ENCODE assay signal across 14 cellular contexts in genomic region chr9:126051446-126052130, GRCh38.
DNase-seq lines count a peak whose midpoint lies in the region; ATAC-seq and TF ChIP-seq lines count a peak whose summit lies in the region.
"Had no signal": no experiment of that assay in that cellular context is flagged by ENCODE, and none has a peak within 500 bp of the region (broad histone marks: within the 10 kb centered on the region; RNA-seq: fewer than 3 reads in every experiment).

No MANE protein-coding gene starts in this region.

- no peak overlapping the region for H3K27ac Mint-ChIP-seq in chondrocyte (ENCODE audit: unreplicated experiment)
- H3K27ac Mint-ChIP-seq: CD4-positive, alpha-beta T cell had no signal

- no peaks in the 10 kb centered on the region for H3K9me3 Mint-ChIP-seq in chondrocyte (ENCODE audit: low read depth)
- H3K9me3 Mint-ChIP-seq: CD4-positive, alpha-beta T cell had no signal

- no peak overlapping the region for H3K4me3 ChIP-seq in left ventricle myocardium inferior
- H3K4me3 ChIP-seq: BLaER1 treated with 17β-estradiol and CSF1 and Interleukin-3, amounts not matched to agents 10 nM and 100 nM; HAP-1 had no signal

- H3K36me3 Mint-ChIP-seq in chondrocyte (ENCODE audit: low read depth): no peaks in the 10 kb centered on the region

- no peak overlapping the region for H3K4me3 Mint-ChIP-seq in chondrocyte (ENCODE audit: unreplicated experiment)
- H3K4me3 Mint-ChIP-seq: CD4-positive, alpha-beta T cell had no signal

- ATAC-seq in left cardiac atrium: no peak
- ATAC-seq: HepG2 had no signal

- no peaks in the 10 kb centered on the region for H3K4me1 ChIP-seq in left ventricle myocardium inferior
- H3K4me1 ChIP-seq: BLaER1 treated with 17β-estradiol and CSF1 and Interleukin-3, amounts not matched to agents 10 nM and 100 nM had no signal

- H3K9me3 ChIP-seq in left ventricle myocardium inferior (replicated peaks): no peaks in the 10 kb centered on the region
- H3K9me3 ChIP-seq: HAP-1 had no signal

- intact Hi-C loops in left cardiac atrium (cut with DNase I): no loop called here
- intact Hi-C loops in left ventricle myocardium inferior (cut with micrococcal nuclease): no loop called here
- intact Hi-C loops in posterior vena cava (cut with DNase I): loop anchor here in 1 of 2 donors (5.0 to 10.0 kb wide), 2 partner anchors 703 to 931 kb away; no protein-coding TSS in a partner anchor

- TF ChIP-seq CTCF in left ventricle myocardium inferior (IDR thresholded peaks at IDR 0.05; ENCODE audit: borderline replicate concordance) (no peak), chondrocyte (IDR thresholded peaks at IDR 0.05) (no peak)

- peaks cover 76% of the 10 kb centered on the region for H3K27me3 ChIP-seq in left ventricle myocardium inferior (ENCODE audit: low read depth)
- H3K27me3 ChIP-seq: BLaER1 treated with 17β-estradiol and CSF1 and Interleukin-3, amounts not matched to agents 10 nM and 100 nM had no signal

- H3K27ac ChIP-seq in left ventricle myocardium inferior (replicated peaks): no peak overlapping the region
- H3K27ac ChIP-seq: BLaER1 treated with 17β-estradiol and CSF1 and Interleukin-3, amounts not matched to agents 10 nM and 100 nM had no signal

- H3K36me3 ChIP-seq in left ventricle myocardium inferior: no peaks in the 10 kb centered on the region
- H3K36me3 ChIP-seq: BLaER1 treated with 17β-estradiol and CSF1 and Interleukin-3, amounts not matched to agents 10 nM and 100 nM; HAP-1 had no signal

- H3K4me1 Mint-ChIP-seq in chondrocyte (ENCODE audit: low read depth): no peaks in the 10 kb centered on the region

- DNase-seq in left cardiac atrium: peak; percentile 8
- no peak for DNase-seq in left ventricle myocardium inferior
- peak; percentile 51 for DNase-seq in chondrocyte (ENCODE audit: low spot score)
- peak; percentile 70 for DNase-seq in posterior vena cava (ENCODE audit: low spot score)
- no peak for DNase-seq in NCI-H1694 (lab: John Stamatoyannopoulos, UW)
- no peak for DNase-seq in NCI-H510A treated with DMSO at 0.1 percent for 48 hours (lab: John Stamatoyannopoulos, UW)
- no peak for DNase-seq in activated gamma-delta T cell treated with Interleukin-2 at 50 U/mL for 16 hours
- DNase-seq: ACHN; Calu3; CD4-positive, alpha-beta T cell; DMS 273 treated with DMSO at 0.1 percent for 48 hours had no signal

- peaks cover 22% of the 10 kb centered on the region for H3K27me3 Mint-ChIP-seq in chondrocyte (ENCODE audit: low read depth)

Comparison
In these comparisons a context has a peak if more than half of its experiments do, and no peak if none do; other contexts are left out.
1. DNase-seq: peak in left cardiac atrium (single experiment), chondrocyte (single experiment) and posterior vena cava (single experiment); none in left ventricle myocardium inferior (single experiment), NCI-H1694 (single experiment), NCI-H510A treated with DMSO at 0.1 percent for 48 hours (single experiment) and activated gamma-delta T cell treated with Interleukin-2 at 50 U/mL for 16 hours (single experiment).